In genomic region chr5:180332861-180333260, GRCh38 we compare ENCODE assay signal across 20 cellular contexts.
"Had no signal": no experiment of that assay in that cellular context is flagged by ENCODE, and none has a peak within 500 bp of the region (broad histone marks: within the 10 kb centered on the region; RNA-seq: fewer than 3 reads in every experiment).

No MANE protein-coding gene starts in this region.

- H3K27ac ChIP-seq: foreskin keratinocyte, pancreas, thoracic aorta, upper lobe of right lung had no signal

- H3K36me3 Mint-ChIP-seq: activated CD4-positive, alpha-beta memory T cell treated with anti-CD3 and anti-CD28 coated beads for 36 hours; activated naive CD4-positive, alpha-beta T cell treated with anti-CD3 and anti-CD28 coated beads, Interleukin-2, amount 50 U/mL, for 72 hours; immature natural killer cell had no signal

- H3K27ac Mint-ChIP-seq: activated CD4-positive, alpha-beta memory T cell treated with anti-CD3 and anti-CD28 coated beads for 36 hours; activated naive CD4-positive, alpha-beta T cell treated with anti-CD3 and anti-CD28 coated beads, Interleukin-2, amount 50 U/mL, for 72 hours; activated T-cell treated with anti-CD3 and anti-CD28 coated beads, Interleukin-2, amount 50 U/mL, for 24 hours; immature natural killer cell; nephron progenitor cell had no signal

- H3K9me3 ChIP-seq: body of pancreas, esophagus squamous epithelium, pancreas, sigmoid colon, stomach, thoracic aorta, upper lobe of right lung had no signal

- H3K4me1 ChIP-seq: foreskin keratinocyte had no signal

- DNase-seq: activated CD4-positive, alpha-beta memory T cell treated with anti-CD3 and anti-CD28 coated beads for 36 hours; activated effector memory CD4-positive, alpha-beta T cell treated with Interleukin-2 at 50 U/mL for 16 hours; activated T-cell treated with anti-CD3 and anti-CD28 coated beads, Interleukin-2, amount 50 U/mL, for 24 hours; body of pancreas; cortex of kidney; effector CD4-positive, alpha-beta T cell; esophagus squamous epithelium; head of caudate nucleus; immature natural killer cell; nephron progenitor cell; pancreas; stimulated activated CD4-positive, alpha-beta T cell treated with anti-CD3 and anti-CD28 coated beads, Interleukin-12 subunit alpha, Interleukin-12 subunit beta, amount 100 ng/mL, for 4 hours; stimulated activated CD4-positive, alpha-beta T cell treated with anti-CD3 and anti-CD28 coated beads, Interleukin-2, amount 100 ng/mL, for 24 hours; stomach; T-helper 1 cell; upper lobe of right lung had no signal

- H3K4me1 Mint-ChIP-seq: immature natural killer cell had no signal

- H3K9me3 Mint-ChIP-seq: activated CD4-positive, alpha-beta memory T cell treated with anti-CD3 and anti-CD28 coated beads for 36 hours; activated naive CD4-positive, alpha-beta T cell treated with anti-CD3 and anti-CD28 coated beads, Interleukin-2, amount 50 U/mL, for 72 hours; activated T-cell treated with anti-CD3 and anti-CD28 coated beads, Interleukin-2, amount 50 U/mL, for 24 hours; immature natural killer cell had no signal

- H3K27me3 ChIP-seq: body of pancreas, pancreas, sigmoid colon, upper lobe of right lung had no signal

- ATAC-seq: activated naive CD4-positive, alpha-beta T cell treated with anti-CD3 and anti-CD28 coated beads, Interleukin-2, amount 50 U/mL, for 72 hours; upper lobe of right lung had no signal

- H3K4me3 ChIP-seq: body of pancreas, esophagus squamous epithelium, pancreas, sigmoid colon, stomach, thoracic aorta, upper lobe of right lung had no signal

- H3K4me3 Mint-ChIP-seq: activated CD4-positive, alpha-beta memory T cell treated with anti-CD3 and anti-CD28 coated beads for 36 hours; activated T-cell treated with anti-CD3 and anti-CD28 coated beads, Interleukin-2, amount 50 U/mL, for 24 hours; immature natural killer cell; nephron progenitor cell had no signal

- H3K36me3 ChIP-seq: pancreas, thoracic aorta, upper lobe of right lung had no signal
